8 cellular contexts compared by ENCODE assay signal in genomic region chr6:97049254-97050004, GRCh38.
DNase-seq lines count a peak whose midpoint lies in the region; ATAC-seq lines count a peak whose summit lies in the region.

No MANE protein-coding gene starts in this region.

- no peak overlapping the region for H3K56ac ChIP-seq in mesendoderm (ENCODE audit: low read length)

- no peak overlapping the region for H3K23ac ChIP-seq in mesendoderm (ENCODE audit: low read length)

- H3K36me3 ChIP-seq in mesendoderm (ENCODE audit: control insufficient read depth, insufficient read depth, low read length), result no peaks in the 10 kb centered on the region

- no peak overlapping the region for H4K8ac ChIP-seq in mesendoderm (ENCODE audit: low read depth, low read length)

- no peak overlapping the region for H2BK120ac ChIP-seq in mesendoderm (ENCODE audit: low read depth, low read length)

- no peaks in the 10 kb centered on the region for H3K79me2 ChIP-seq in mesendoderm (ENCODE audit: control insufficient read depth, insufficient read depth, low read length)

- no peaks in the 10 kb centered on the region for H3K4me1 ChIP-seq in mesendoderm (ENCODE audit: control insufficient read depth, low read depth, low read length)

- DNase-seq in AML-193 (lab: John Stamatoyannopoulos, UW) (peak; percentile 25 to 54), SK-MEL-5 (ENCODE audit: low read depth, low spot score) (peak; percentile 70), mesendoderm (peak; percentile 21), T-helper 9 cell (no peak), iPS-NIHi11 (ENCODE audit: low spot score) (no peak)
- no peak for DNase-seq in activated CD4-positive, CD25-positive, alpha-beta regulatory T cell (lab: John Stamatoyannopoulos, UW)

- no CpG with 5 or more reads among the region's 8 CpGs for WGBS in mesendoderm (ENCODE audit: extremely low coverage, insufficient coverage, low lambda C conversion rate)

- no peak overlapping the region for H2AK5ac ChIP-seq in mesendoderm (ENCODE audit: low read length)

- no peak overlapping the region for H3K4ac ChIP-seq in mesendoderm (ENCODE audit: low read depth, low read length)

- H2BK15ac ChIP-seq in mesendoderm (replicated peaks; ENCODE audit: low read depth), result no peak overlapping the region

- ATAC-seq in GM19025 (IDR thresholded peaks at IDR 0.05; ENCODE audit: low read depth, unreplicated experiment) (peak; percentile 93), HG03060 (IDR thresholded peaks at IDR 0.05; ENCODE audit: low read depth, unreplicated experiment) (peak; percentile 92)

- in situ Hi-C loops in SK-MEL-5 (cut with HindIII; ENCODE audit: low pct_unique_long_range_greater_than_20kb, low sequenced_read_pairs), result no loop called here

- H3K27me3 ChIP-seq in mesendoderm (ENCODE audit: insufficient read depth, low read length, poor library complexity), result no peaks in the 10 kb centered on the region

- no peak overlapping the region for H2BK5ac ChIP-seq in mesendoderm (ENCODE audit: low read length)

- H3K18ac ChIP-seq in mesendoderm (ENCODE audit: low read length), result no peak overlapping the region

- H4K5ac ChIP-seq in mesendoderm (ENCODE audit: low read length), result no peak overlapping the region

- H3K79me1 ChIP-seq in mesendoderm (ENCODE audit: low read length), result no peaks in the 10 kb centered on the region

- no peak overlapping the region for H3K4me2 ChIP-seq in mesendoderm (ENCODE audit: low read length)

- H3K9ac ChIP-seq in mesendoderm (ENCODE audit: low read length), result no peak overlapping the region

- H3K27ac ChIP-seq in mesendoderm (ENCODE audit: low read depth, low read length), result no peak overlapping the region

- H3K4me3 ChIP-seq in mesendoderm (ENCODE audit: low read length), result no peak overlapping the region

Comparison
In these comparisons a context has a peak if more than half of its experiments do, and no peak if none do; other contexts are left out.
1. DNase-seq: peak in AML-193 (2 of 2), SK-MEL-5 (single experiment) and mesendoderm (single experiment); none in T-helper 9 cell (single experiment), iPS-NIHi11 (single experiment) and activated CD4-positive, CD25-positive, alpha-beta regulatory T cell (0 of 4).